ENCODE assay signal across 9 cellular contexts in genomic region chr2:109242654-109243331, GRCh38.
DNase-seq lines count a peak whose midpoint lies in the region; TF ChIP-seq lines count a peak whose summit lies in the region.
"Had no signal": no experiment of that assay in that cellular context is flagged by ENCODE, and none has a peak within 500 bp of the region (broad histone marks: within the 10 kb centered on the region; RNA-seq: fewer than 3 reads in every experiment).

No MANE protein-coding gene starts in this region.

- no peaks in the 10 kb centered on the region for H3K36me3 ChIP-seq in urinary bladder (ENCODE audit: insufficient read depth)

- H3K4me3 ChIP-seq in dorsolateral prefrontal cortex (no peak overlapping the region), urinary bladder (ENCODE audit: low read depth, low read length) (no peak overlapping the region)

- peaks cover 47% of the 10 kb centered on the region for H3K27me3 Mint-ChIP-seq in activated naive CD4-positive, alpha-beta T cell treated with anti-CD3 and anti-CD28 coated beads, Interleukin-2, amount 10 ng/mL, durations not matched to agents 7 days and 5 days
- H3K27me3 Mint-ChIP-seq in mesothelial cell of epicardium (ENCODE audit: low read depth), result peaks cover 7% of the 10 kb centered on the region
- H3K27me3 Mint-ChIP-seq: B cell had no signal

- no peak overlapping the region for H3K27ac Mint-ChIP-seq in activated naive CD4-positive, alpha-beta T cell treated with anti-CD3 and anti-CD28 coated beads, Interleukin-2, amount 10 ng/mL, durations not matched to agents 7 days and 5 days
- peak overlapping the region; percentile 57 for H3K27ac Mint-ChIP-seq in mesothelial cell of epicardium
- H3K27ac Mint-ChIP-seq: B cell had no signal

- H3K27ac ChIP-seq in dorsolateral prefrontal cortex, result peak overlapping the region in 51 of 59 donors; percentile 7 to 89 (median 61)
- H3K27ac ChIP-seq in urinary bladder (ENCODE audit: low read depth), result peak overlapping the region; percentile 81

- TF ChIP-seq CTCF in dorsolateral prefrontal cortex (IDR thresholded peaks at IDR 0.05 in 54 of 56, conservative IDR thresholded peaks at IDR 0.05 in 2 of 56; ENCODE audit: low read depth in 1 of 56, partially characterized antibody in 56 of 56) (no peak), mesothelial cell of epicardium (IDR thresholded peaks at IDR 0.05; ENCODE audit: unreplicated experiment) (no peak)

- 35% methylated on average over 12 of the region's 12 CpGs for WGBS in urinary bladder

- peak; percentile 8 for DNase-seq in activated naive CD4-positive, alpha-beta T cell treated with anti-CD3 and anti-CD28 coated beads, Interleukin-2, amount 10 ng/mL, durations not matched to agents 7 days and 5 days
- no peak for DNase-seq in activated naive CD4-positive, alpha-beta T cell treated with Interleukin-2 at 50 U/mL for 16 hours
- no peak for DNase-seq in dorsolateral prefrontal cortex
- no peak for DNase-seq in mesothelial cell of epicardium (ENCODE audit: low spot score in 2 of 2, unreplicated experiment in 2 of 2)
- no peak for DNase-seq in stimulated activated CD4-positive, alpha-beta T cell treated with anti-CD3 and anti-CD28 coated beads, Interleukin-2, amount 100 ng/mL, for 24 hours
- DNase-seq in GF-D8 (lab: John Stamatoyannopoulos, UW), result no peak
- no peak for DNase-seq in NK-92 treated with Interleukin-12 subunit alpha and Interleukin-12 subunit beta, amount 100 ng/mL, for 24 hours (lab: John Stamatoyannopoulos, UW)

- intact Hi-C loops in dorsolateral prefrontal cortex (cut with DNase I), result no loop called here

- peaks cover 19% of the 10 kb centered on the region for H3K4me1 Mint-ChIP-seq in activated naive CD4-positive, alpha-beta T cell treated with anti-CD3 and anti-CD28 coated beads, Interleukin-2, amount 10 ng/mL, durations not matched to agents 7 days and 5 days
- peaks cover 46% of the 10 kb centered on the region for H3K4me1 Mint-ChIP-seq in mesothelial cell of epicardium

- CTCF ChIA-PET in activated naive CD4-positive, alpha-beta T cell treated with anti-CD3 and anti-CD28 coated beads, Interleukin-2, amount 10 ng/mL, durations not matched to agents 7 days and 5 days (lab: Charles Lee), result no interaction called here

- no peaks in the 10 kb centered on the region for H3K27me3 ChIP-seq in dorsolateral prefrontal cortex

- no peaks in the 10 kb centered on the region for H3K9me3 Mint-ChIP-seq in activated naive CD4-positive, alpha-beta T cell treated with anti-CD3 and anti-CD28 coated beads, Interleukin-2, amount 10 ng/mL, durations not matched to agents 7 days and 5 days
- H3K9me3 Mint-ChIP-seq in mesothelial cell of epicardium, result no peaks in the 10 kb centered on the region

- H3K36me3 Mint-ChIP-seq in activated naive CD4-positive, alpha-beta T cell treated with anti-CD3 and anti-CD28 coated beads, Interleukin-2, amount 10 ng/mL, durations not matched to agents 7 days and 5 days, result peaks cover 2% of the 10 kb centered on the region
- H3K36me3 Mint-ChIP-seq in mesothelial cell of epicardium, result no peaks in the 10 kb centered on the region

- H3K4me3 Mint-ChIP-seq in activated naive CD4-positive, alpha-beta T cell treated with anti-CD3 and anti-CD28 coated beads, Interleukin-2, amount 10 ng/mL, durations not matched to agents 7 days and 5 days, result no peak overlapping the region
- no peak overlapping the region for H3K4me3 Mint-ChIP-seq in mesothelial cell of epicardium
- H3K4me3 Mint-ChIP-seq: B cell had no signal

- H3K4me1 ChIP-seq in urinary bladder (ENCODE audit: insufficient read depth), result no peaks in the 10 kb centered on the region
